20 cellular contexts compared by ENCODE assay signal in genomic region chr16:30636599-30636998, GRCh38.
"Had no signal": no experiment of that assay in that cellular context is flagged by ENCODE, and none has a peak within 500 bp of the region (broad histone marks: within the 10 kb centered on the region; RNA-seq: fewer than 3 reads in every experiment).

No MANE protein-coding gene starts in this region.

- ATAC-seq: activated CD8-positive, alpha-beta T cell treated with anti-CD3 and anti-CD28 coated beads for 36 hours; activated naive CD4-positive, alpha-beta T cell treated with anti-CD3 and anti-CD28 coated beads, Interleukin-2, amount 50 U/mL, for 72 hours; mucosa of descending colon; pancreas; sciatic nerve; stimulated activated effector memory CD8-positive, alpha-beta T cell treated with anti-CD3 and anti-CD28 coated beads, Interleukin-12 subunit alpha, Interleukin-12 subunit beta, amount 100 ng/mL, for 72 hours; upper lobe of right lung had no signal

- H3K27ac Mint-ChIP-seq: activated CD4-positive, alpha-beta T cell treated with anti-CD3 and anti-CD28 coated beads, Interleukin-2, amount 10 ng/mL, durations not matched to agents 24 days and 14 days; activated CD8-positive, alpha-beta T cell treated with anti-CD3 and anti-CD28 coated beads for 36 hours; activated naive CD4-positive, alpha-beta T cell treated with anti-CD3 and anti-CD28 coated beads, Interleukin-2, amount 50 U/mL, for 72 hours; endodermal cell; memory B cell; stimulated activated effector memory CD8-positive, alpha-beta T cell treated with anti-CD3 and anti-CD28 coated beads, Interleukin-12 subunit alpha, Interleukin-12 subunit beta, amount 100 ng/mL, for 72 hours had no signal

- H3K4me3 Mint-ChIP-seq: memory B cell had no signal

- H3K36me3 ChIP-seq: neutrophil, pancreas, upper lobe of right lung had no signal

- H3K36me3 Mint-ChIP-seq: memory B cell, naive B cell had no signal

- H3K27me3 ChIP-seq: hepatocyte, neutrophil, pancreas, upper lobe of right lung had no signal

- H3K9me3 ChIP-seq: mucosa of descending colon, neutrophil, pancreas, upper lobe of right lung had no signal

- H3K27ac ChIP-seq: epithelial cell of prostate, hepatocyte, neutrophil, pancreas, upper lobe of right lung had no signal

- DNase-seq: activated CD4-positive, alpha-beta T cell treated with anti-CD3 and anti-CD28 coated beads, Interleukin-2, amount 10 ng/mL, durations not matched to agents 24 days and 14 days; activated CD8-positive, alpha-beta T cell treated with anti-CD3 and anti-CD28 coated beads for 36 hours; activated effector memory CD4-positive, alpha-beta T cell treated with anti-CD3 and anti-CD28 coated beads, Interleukin-2, amount 50 U/mL, for 16 hours; activated T-cell treated with anti-CD3 and anti-CD28 coated beads, Interleukin-2, amount 50 U/mL, for 48 hours; amygdala; endodermal cell; foreskin fibroblast; mucosa of descending colon; naive B cell; stimulated activated CD4-positive, alpha-beta T cell treated with anti-CD3 and anti-CD28 coated beads, Interleukin-4, amount 100 ng/mL, for 1 hour; upper lobe of right lung had no signal

- H3K4me2 ChIP-seq: hepatocyte, smooth muscle cell had no signal

- H3K9me3 Mint-ChIP-seq: activated CD4-positive, alpha-beta T cell treated with anti-CD3 and anti-CD28 coated beads, Interleukin-2, amount 10 ng/mL, durations not matched to agents 24 days and 14 days; activated CD8-positive, alpha-beta T cell treated with anti-CD3 and anti-CD28 coated beads for 36 hours; activated naive CD4-positive, alpha-beta T cell treated with anti-CD3 and anti-CD28 coated beads, Interleukin-2, amount 50 U/mL, for 72 hours; endodermal cell; memory B cell; naive B cell; stimulated activated effector memory CD8-positive, alpha-beta T cell treated with anti-CD3 and anti-CD28 coated beads, Interleukin-12 subunit alpha, Interleukin-12 subunit beta, amount 100 ng/mL, for 72 hours had no signal

- H3K27me3 Mint-ChIP-seq: activated CD8-positive, alpha-beta T cell treated with anti-CD3 and anti-CD28 coated beads for 36 hours; memory B cell; naive B cell had no signal

- H3K4me3 ChIP-seq: hepatocyte, mucosa of descending colon, pancreas, smooth muscle cell, upper lobe of right lung had no signal
